Comparison of ENCODE assay signal across 8 cellular contexts in the genomic region with DNA sequence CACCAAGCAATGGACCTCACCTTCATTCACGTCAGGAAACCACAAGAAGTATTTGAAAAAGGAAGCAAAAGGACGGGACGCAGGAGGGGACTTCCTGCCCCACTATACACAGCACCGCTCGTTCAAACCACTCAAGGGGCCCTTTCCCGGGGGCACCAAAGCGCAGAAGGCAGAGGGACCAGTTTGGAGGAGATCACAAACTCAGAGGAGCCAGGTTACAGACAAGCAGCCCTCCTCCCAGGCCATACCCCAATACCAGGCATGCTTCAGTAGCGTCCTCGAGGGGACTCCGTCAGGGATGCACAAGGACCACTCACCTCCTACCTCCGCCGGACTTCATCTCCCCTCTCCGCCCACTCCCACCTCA. TPM values are rescaled to one million over a fixed set of nuclear protein-coding genes. Genes with fewer than 3 reads are reported as not detected.
DNase-seq lines count a peak whose midpoint lies in the region; ATAC-seq lines count a peak whose summit lies in the region.

No MANE protein-coding gene starts in this region.

- H3K27ac Mint-ChIP-seq in immature natural killer cell, result peak overlapping the region; percentile 94 to 98 (median 96)

- no peaks in the 10 kb centered on the region for H3K9me3 Mint-ChIP-seq in immature natural killer cell

- peak overlapping the region; percentile 91 to 99 (median 96) for H3K4me3 Mint-ChIP-seq in immature natural killer cell

- H3K4me1 Mint-ChIP-seq in immature natural killer cell, result peaks cover 52 to 58% of the 10 kb centered on the region in 2 donors

- ATAC-seq in GM21528 (IDR thresholded peaks at IDR 0.05; ENCODE audit: low FRiP score, unreplicated experiment), result peak; percentile 15

- peaks cover 11% of the 10 kb centered on the region; the same call in 1 of the 2 replicates for H3K36me3 ChIP-seq in ES-I3 (ENCODE audit: insufficient read depth, low read length)

- no peaks in the 10 kb centered on the region for H3K9me3 ChIP-seq in ES-I3 (ENCODE audit: control insufficient read depth, insufficient read depth, low read length)

- peaks cover 0 to 8% (median 5%) of the 10 kb centered on the region in 3 donors for H3K27me3 Mint-ChIP-seq in immature natural killer cell (ENCODE audit: low read depth in 3 of 3)

- peaks cover 0 to 17% (median 6%) of the 10 kb centered on the region in 3 donors for H3K36me3 Mint-ChIP-seq in immature natural killer cell

- peaks cover 11% of the 10 kb centered on the region for H3K4me1 ChIP-seq in ES-I3 (ENCODE audit: insufficient read depth, low read length)

- peak overlapping the region; percentile 94 for H3K9ac ChIP-seq in ES-I3 (ENCODE audit: low read depth, low read length)

- peak; percentile 18 for DNase-seq in MV-4-11 (lab: John Stamatoyannopoulos, UW)
- peak; percentile 10 for DNase-seq in amniotic epithelial cell (ENCODE audit: low read depth)
- peak; percentile 51 to 68 (median 57) for DNase-seq in immature natural killer cell
- peak; percentile 34 for DNase-seq in stimulated activated naive CD4-positive, alpha-beta T cell treated with Interleukin-2 at 50 U/mL for 16 hours (lab: John Stamatoyannopoulos, UW)
- no peak for DNase-seq in NCI-H128 (lab: John Stamatoyannopoulos, UW; ENCODE audit: unreplicated experiment)
- DNase-seq in foreskin melanocyte, result no peak

RNA-seq across cellular contexts. Expression of a gene that starts 0.7 kb away (rescaled TPM):
- 10 to 100 TPM; 13.0 to 31.2 (median 19.3) TPM for polyA plus RNA-seq in immature natural killer cell

RNA-seq across cellular contexts. Expression of a gene that starts 5.6 kb away (rescaled TPM):
- polyA plus RNA-seq in immature natural killer cell, result 10 to 100 TPM; 52.3 to 84.8 (median 54.6) TPM

RNA-seq across cellular contexts. Expression of a gene that starts 10.0 kb away (rescaled TPM):
- polyA plus RNA-seq in immature natural killer cell, result 10 to 100 TPM; 10.0 to 17.6 (median 15.2) TPM

RNA-seq across cellular contexts. Expression of a gene that starts 11.2 kb away (rescaled TPM):
- 10 to 100 TPM in 2 of 3 donors, 1 to 10 TPM in 1; 9.9 to 37.1 (median 11.5) TPM for polyA plus RNA-seq in immature natural killer cell

RNA-seq across cellular contexts. Expression of a gene that starts 19.7 kb away (rescaled TPM):
- polyA plus RNA-seq in immature natural killer cell, result 100 to 1,000 TPM; 365 to 460 (median 440) TPM

Comparison
In these comparisons a context has a peak if more than half of its experiments do, and no peak if none do; other contexts are left out.
1. DNase-seq: peak in MV-4-11 (single experiment), amniotic epithelial cell (single experiment), immature natural killer cell (3 of 3) and stimulated activated naive CD4-positive, alpha-beta T cell treated with Interleukin-2 at 50 U/mL for 16 hours (single experiment); none in NCI-H128 (single experiment) and foreskin melanocyte (single experiment).